31 cellular contexts compared by ENCODE assay signal in the genomic region with DNA sequence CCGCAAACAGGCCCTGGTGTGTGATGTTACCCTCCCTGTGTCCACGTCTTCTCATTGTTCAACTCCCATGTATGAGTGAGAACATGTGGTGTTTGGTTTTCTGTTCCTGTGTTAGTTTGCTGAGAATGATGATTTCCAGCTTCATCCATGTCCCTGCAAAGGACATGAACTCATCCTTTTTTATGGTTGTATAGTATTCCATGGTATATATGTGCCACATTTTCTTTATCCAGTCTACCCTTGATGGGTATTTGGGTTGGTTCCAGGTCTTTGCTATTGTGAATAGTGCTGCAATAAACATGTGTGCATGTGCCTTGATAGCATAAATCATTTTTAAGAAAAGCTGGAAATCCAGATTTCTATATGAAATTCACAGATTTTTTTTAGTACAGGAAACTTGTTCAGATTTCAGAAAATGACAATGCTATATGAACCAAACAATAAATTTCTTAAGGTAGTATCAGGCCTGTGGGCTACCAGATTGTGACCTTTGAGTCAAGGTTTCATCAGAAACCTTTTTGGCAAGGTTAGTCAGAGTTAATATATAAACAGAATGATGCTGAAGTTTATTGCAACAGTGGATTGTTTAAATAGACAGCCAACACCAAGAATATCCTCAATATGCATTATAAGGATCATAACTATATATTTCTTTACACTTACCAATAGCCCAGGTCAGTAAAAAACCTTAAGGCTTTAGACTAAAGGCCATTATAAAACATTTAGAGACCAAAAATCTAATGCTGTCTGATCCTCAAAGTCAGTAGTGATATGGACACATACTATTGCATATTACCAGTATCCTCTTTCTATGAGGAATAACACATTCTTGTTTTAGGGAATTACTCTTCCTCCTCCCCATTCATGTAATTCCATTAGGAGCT.
DNase-seq lines count a peak whose midpoint lies in the region; ATAC-seq, FAIRE-seq and TF ChIP-seq lines count a peak whose summit lies in the region.
"Had no signal": no experiment of that assay in that cellular context is flagged by ENCODE, and none has a peak within 500 bp of the region (broad histone marks: within the 10 kb centered on the region; RNA-seq: fewer than 3 reads in every experiment).

No MANE protein-coding gene starts in this region.

- peak; percentile 19 for DNase-seq in MCF 10A (ENCODE audit: unreplicated experiment)
- DNase-seq in breast epithelium (ENCODE audit: low spot score in 2 of 2): no peak
- peak in 1 of 2 donors; percentile 54 for DNase-seq in fibroblast of lung (ENCODE audit: low read depth in 2 of 2)
- peak; percentile 59 for DNase-seq in HepG2 (ENCODE audit: low spot score)
- no peak for DNase-seq in hypothalamus (lab: John Stamatoyannopoulos, UW)
- DNase-seq in BE2C: no peak
- DNase-seq in GM20000 (ENCODE audit: low spot score): no peak
- DNase-seq: activated CD8-positive, alpha-beta memory T cell treated with anti-CD3 and anti-CD28 coated beads for 24 hours; activated effector memory CD4-positive, alpha-beta T cell treated with Interleukin-2 at 50 U/mL for 16 hours; aorta; caudate nucleus; CD4-positive, alpha-beta T cell; DMS 273 treated with DMSO at 0.1 percent for 48 hours; endodermal cell; H9; Kasumi-1; NCI-H187; NCI-H2171; NCI-H510A treated with DMSO at 0.1 percent for 48 hours; Right ventricle myocardium superior; stimulated activated naive CD4-positive, alpha-beta T cell; T-helper 2 cell had no signal

- in situ Hi-C loops in HepG2 (cut with HindIII; ENCODE audit: extremely low pct_ligation_motif_present, low pct_unique_long_range_greater_than_20kb): no loop called here

- no peak overlapping the region for H3K4me3 ChIP-seq in breast epithelium
- H3K4me3 ChIP-seq in fibroblast of lung (replicated peaks in 1 of 4; ENCODE audit: control extremely low read depth in 1 of 4, insufficient read depth in 1 of 4, low read depth in 3 of 4, low read length in 4 of 4): no peak overlapping the region
- no peak overlapping the region for H3K4me3 ChIP-seq in HepG2 (replicated peaks in 1 of 3; ENCODE audit: insufficient read depth in 1 of 3, low read depth in 2 of 3, low read length in 3 of 3)
- no peak overlapping the region for H3K4me3 ChIP-seq in BE2C (ENCODE audit: low read depth, low read length)
- H3K4me3 ChIP-seq: esophagus muscularis mucosa, suprapubic skin had no signal

- CTCF ChIA-PET in MCF 10A (lab: Yijun Ruan, JAX): no interaction called here
- CTCF ChIA-PET in HepG2 (lab: Yijun Ruan, JAX; ENCODE audit: low intra/inter-chr PET ratio, low total read pairs): no interaction called here

- BruUV-seq in MCF 10A (replicated peaks; lab: Mats Ljungman, UMichigan) (no TSS peak), HepG2 (replicated peaks; lab: Mats Ljungman, UMichigan) (no TSS peak)

- no peak overlapping the region for H3K27ac ChIP-seq in breast epithelium
- no peak overlapping the region for H3K27ac ChIP-seq in fibroblast of lung (ENCODE audit: insufficient read depth, low read length)
- no peak overlapping the region for H3K27ac ChIP-seq in HepG2 (ENCODE audit: extremely low read length, insufficient read depth, low read length)
- H3K27ac ChIP-seq: 22Rv1, esophagus muscularis mucosa, suprapubic skin had no signal

- H3K9me3 ChIP-seq in breast epithelium: no peaks in the 10 kb centered on the region
- H3K9me3 ChIP-seq in fibroblast of lung (ENCODE audit: control insufficient read depth, insufficient read depth, low read depth, low read length): no peaks in the 10 kb centered on the region
- no peaks in the 10 kb centered on the region for H3K9me3 ChIP-seq in HepG2 (ENCODE audit: low read length)
- no peaks in the 10 kb centered on the region for H3K9me3 ChIP-seq in BE2C
- H3K9me3 ChIP-seq: esophagus muscularis mucosa, suprapubic skin had no signal

- H3K27ac Mint-ChIP-seq in MCF 10A (ENCODE audit: low read depth, unreplicated experiment): no peak overlapping the region
- H3K27ac Mint-ChIP-seq: activated naive CD8-positive, alpha-beta T cell; CD4-positive, alpha-beta T cell; dendritic cell treated with granulocyte-macrophage colony-stimulating factor and Interleukin-4, amounts not matched to agents 40 ng/mL and 50 ng/mL, for 4 days; endodermal cell; H9 had no signal

- H3K36me3 Mint-ChIP-seq in MCF 10A (ENCODE audit: insufficient read depth, unreplicated experiment): no peaks in the 10 kb centered on the region
- H3K36me3 Mint-ChIP-seq: activated naive CD8-positive, alpha-beta T cell had no signal

- H3K9ac ChIP-seq in fibroblast of lung (ENCODE audit: insufficient read depth, low read length) (no peak overlapping the region), HepG2 (ENCODE audit: insufficient read depth, low read depth, low read length) (no peak overlapping the region)

- H3K4me3 Mint-ChIP-seq in MCF 10A (ENCODE audit: unreplicated experiment): no peak overlapping the region
- H3K4me3 Mint-ChIP-seq: activated naive CD8-positive, alpha-beta T cell; CD4-positive, alpha-beta T cell; dendritic cell treated with granulocyte-macrophage colony-stimulating factor and Interleukin-4, amounts not matched to agents 40 ng/mL and 50 ng/mL, for 4 days; endodermal cell; H9 had no signal

- intact Hi-C loops in MCF 10A (cut with micrococcal nuclease): no loop called here
- intact Hi-C loops in breast epithelium (cut with DNase I; ENCODE audit: low total_unique reads): no loop called here
- intact Hi-C loops in HepG2 (cut with micrococcal nuclease; ENCODE audit: unreplicated experiment): no loop called here

- TF ChIP-seq CTCF in MCF 10A (IDR thresholded peaks at IDR 0.05; ENCODE audit: unreplicated experiment) (no peak), breast epithelium (IDR thresholded peaks at IDR 0.05) (no peak), fibroblast of lung (conservative IDR thresholded peaks at IDR 0.05 in 1 of 2, IDR thresholded peaks at IDR 0.05 in 1 of 2; ENCODE audit: low read depth in 1 of 2, low read length in 2 of 2) (no peak), HepG2 (CRISPR knock-in tag; IDR thresholded peaks at IDR 0.05) (no peak), BE2C (IDR thresholded peaks at IDR 0.05; ENCODE audit: low read depth, low read length) (no peak), GM20000 (IDR thresholded peaks at IDR 0.05; ENCODE audit: extremely low read depth, missing control alignments) (no peak)

- H3K4me1 ChIP-seq in breast epithelium (peaks cover 0 to 6% of the 10 kb centered on the region in 2 donors), fibroblast of lung (ENCODE audit: control insufficient read depth, extremely low read depth, insufficient read depth, low read length) (peaks cover 8% of the 10 kb centered on the region), HepG2 (ENCODE audit: insufficient read depth, low read length) (peaks cover 77% of the 10 kb centered on the region), BE2C (no peaks in the 10 kb centered on the region)

- TF ChIP-seq RAD21 in HepG2 (CRISPR knock-in tag; IDR thresholded peaks at IDR 0.05): no peak

- H3K79me2 ChIP-seq in fibroblast of lung (ENCODE audit: control insufficient read depth, insufficient read depth, low read length): no peaks in the 10 kb centered on the region
- no peaks in the 10 kb centered on the region for H3K79me2 ChIP-seq in HepG2 (ENCODE audit: insufficient read depth, low read length)

- H3K27me3 Mint-ChIP-seq in MCF 10A (ENCODE audit: insufficient read depth, unreplicated experiment): no peaks in the 10 kb centered on the region
- H3K27me3 Mint-ChIP-seq: activated naive CD8-positive, alpha-beta T cell; CD4-positive, alpha-beta T cell; dendritic cell treated with granulocyte-macrophage colony-stimulating factor and Interleukin-4, amounts not matched to agents 40 ng/mL and 50 ng/mL, for 4 days had no signal

- FAIRE-seq in HepG2 (lab: Jason Lieb, UNC): peak; percentile 28
- FAIRE-seq: GM12892, keratinocyte had no signal

- H3K9me3 Mint-ChIP-seq in MCF 10A (ENCODE audit: unreplicated experiment): no peaks in the 10 kb centered on the region
- H3K9me3 Mint-ChIP-seq: CD4-positive, alpha-beta T cell; dendritic cell treated with granulocyte-macrophage colony-stimulating factor and Interleukin-4, amounts not matched to agents 40 ng/mL and 50 ng/mL, for 4 days; H9 had no signal

- TF ChIP-seq EP300 in HepG2 (IDR thresholded peaks at IDR 0.05; ENCODE audit: low read depth in 2 of 2, low read length in 2 of 2) (peak in 1 of 2 experiments; percentile 44; a peak in 1 of 4 replicates), HepG2 (CRISPR knock-in tag; IDR thresholded peaks at IDR 0.05; ENCODE audit: borderline replicate concordance) (no peak)

- TF ChIP-seq POLR2A in breast epithelium (IDR thresholded peaks at IDR 0.05) (no peak), HepG2 (IDR thresholded peaks at IDR 0.05; ENCODE audit: insufficient read depth in 1 of 2, low read depth in 2 of 2, low read length in 2 of 2) (no peak)

- H2AFZ ChIP-seq in fibroblast of lung (ENCODE audit: low read length) (no peak overlapping the region), HepG2 (ENCODE audit: low read length) (no peak overlapping the region)

- H3K4me2 ChIP-seq in fibroblast of lung (ENCODE audit: extremely low read depth, insufficient read depth, low read length) (peak overlapping the region; percentile 32), HepG2 (ENCODE audit: low read depth, low read length) (no peak overlapping the region)

- no peaks in the 10 kb centered on the region for H3K27me3 ChIP-seq in breast epithelium
- H3K27me3 ChIP-seq in fibroblast of lung (ENCODE audit: control insufficient read depth, insufficient read depth, low read length): no peaks in the 10 kb centered on the region
- H3K27me3 ChIP-seq in HepG2 (ENCODE audit: control insufficient read depth in 1 of 2, insufficient read depth in 2 of 2, low read length in 2 of 2): no peaks in the 10 kb centered on the region
- no peaks in the 10 kb centered on the region for H3K27me3 ChIP-seq in BE2C
- H3K27me3 ChIP-seq: esophagus muscularis mucosa, suprapubic skin had no signal

- POLR2A ChIA-PET in MCF 10A (lab: Yijun Ruan, JAX) (no interaction called here), HepG2 (lab: Yijun Ruan, JAX) (no interaction called here)

- H3K4me1 Mint-ChIP-seq in MCF 10A (ENCODE audit: insufficient read depth, unreplicated experiment): peaks cover 7% of the 10 kb centered on the region

- H4K20me1 ChIP-seq in fibroblast of lung (ENCODE audit: control insufficient read depth, extremely low read depth, insufficient read depth, low read length) (no peaks in the 10 kb centered on the region), HepG2 (ENCODE audit: insufficient read depth, low read length) (no peaks in the 10 kb centered on the region)

- H3K36me3 ChIP-seq in breast epithelium (no peaks in the 10 kb centered on the region), fibroblast of lung (ENCODE audit: control insufficient read depth, insufficient read depth, low read length) (no peaks in the 10 kb centered on the region), HepG2 (replicated peaks in 1 of 2; ENCODE audit: control insufficient read depth in 1 of 2, insufficient read depth in 2 of 2, low read length in 2 of 2) (no peaks in the 10 kb centered on the region), BE2C (no peaks in the 10 kb centered on the region)
- H3K36me3 ChIP-seq: esophagus muscularis mucosa, suprapubic skin had no signal

- 75% methylated on average over 2 of the region's 2 CpGs for WGBS in HepG2 (ENCODE audit: low lambda C conversion rate)

- peak; percentile 87 for ATAC-seq in HepG2
- ATAC-seq in HG03159 (IDR thresholded peaks at IDR 0.05; ENCODE audit: unreplicated experiment): no peak
- ATAC-seq: sciatic nerve had no signal

TF ChIP-seq in HepG2, 621 proteins besides CTCF, POLR2A, EP300 and RAD21 (continues in another document):
- TF ChIP-seq NCOA5 (CRISPR knock-in tag; IDR thresholded peaks at IDR 0.05): no peak

Comparison
In these comparisons a context has a peak if more than half of its experiments do, and no peak if none do; other contexts are left out.
1. DNase-seq: peak in MCF 10A (single experiment) and HepG2 (single experiment); none in breast epithelium (0 of 2), hypothalamus (0 of 51), BE2C (single experiment) and GM20000 (single experiment).